31 cellular contexts compared by ENCODE assay signal in genomic region chr7:125491137-125491536, GRCh38.
"Had no signal": no experiment of that assay in that cellular context is flagged by ENCODE, and none has a peak within 500 bp of the region (broad histone marks: within the 10 kb centered on the region; RNA-seq: fewer than 3 reads in every experiment).

No MANE protein-coding gene starts in this region.

- H3K4me3 ChIP-seq: coronary artery, heart left ventricle, pancreas, prostate gland, sigmoid colon, stomach, thyroid gland, upper lobe of left lung, vagina had no signal

- H3K36me3 Mint-ChIP-seq: activated naive CD4-positive, alpha-beta T cell treated with anti-CD3 and anti-CD28 coated beads, Interleukin-2, amount 10 ng/mL, durations not matched to agents 7 days and 5 days; activated naive CD8-positive, alpha-beta T cell treated with anti-CD3 and anti-CD28 coated beads, Interleukin-2, amount 10 ng/mL, durations not matched to agents 7 days and 5 days; memory B cell; naive thymus-derived CD4-positive, alpha-beta T cell; stimulated activated naive B cell treated with anti-CD40 and anti-IgM and Interleukin-4, amounts not matched to agents 10 μg/mL and 1 μg/mL and 100 μg/mL, for 72 hours had no signal

- H3K36me3 ChIP-seq: brain microvascular endothelial cell, heart left ventricle, pancreas, prostate gland, sigmoid colon, stomach, thyroid gland, upper lobe of left lung, vagina had no signal

- H3K27ac Mint-ChIP-seq: activated naive CD4-positive, alpha-beta T cell treated with anti-CD3 and anti-CD28 coated beads, Interleukin-2, amount 10 ng/mL, durations not matched to agents 7 days and 5 days; activated naive CD8-positive, alpha-beta T cell treated with anti-CD3 and anti-CD28 coated beads, Interleukin-2, amount 10 ng/mL, durations not matched to agents 7 days and 5 days; effector memory CD8-positive, alpha-beta T cell; immature natural killer cell; memory B cell; naive thymus-derived CD4-positive, alpha-beta T cell; stimulated activated naive B cell treated with anti-CD40 and anti-IgM and Interleukin-4, amounts not matched to agents 10 μg/mL and 1 μg/mL and 100 μg/mL, for 72 hours had no signal

- H3K4me1 ChIP-seq: heart left ventricle, pancreas, prostate gland, sigmoid colon, stomach, thyroid gland, upper lobe of left lung, vagina had no signal

- H3K9me3 ChIP-seq: heart left ventricle, pancreas, prostate gland, sigmoid colon, stomach, thyroid gland, upper lobe of left lung, vagina had no signal

- H3K27me3 ChIP-seq: brain microvascular endothelial cell, heart left ventricle, pancreas, sigmoid colon, stomach, thyroid gland, upper lobe of left lung, vagina had no signal

- ATAC-seq: effector memory CD8-positive, alpha-beta T cell; esophagus mucosa; heart left ventricle; naive thymus-derived CD4-positive, alpha-beta T cell; pancreas; stimulated activated naive B cell treated with anti-CD40 and anti-IgM and Interleukin-4, amounts not matched to agents 10 μg/mL and 1 μg/mL and 100 μg/mL, for 72 hours had no signal

- H3K4me3 Mint-ChIP-seq: activated naive CD4-positive, alpha-beta T cell treated with anti-CD3 and anti-CD28 coated beads, Interleukin-2, amount 10 ng/mL, durations not matched to agents 7 days and 5 days; activated naive CD8-positive, alpha-beta T cell treated with anti-CD3 and anti-CD28 coated beads, Interleukin-2, amount 10 ng/mL, durations not matched to agents 7 days and 5 days; effector memory CD8-positive, alpha-beta T cell; immature natural killer cell; memory B cell; naive thymus-derived CD4-positive, alpha-beta T cell; stimulated activated naive B cell treated with anti-CD40 and anti-IgM and Interleukin-4, amounts not matched to agents 10 μg/mL and 1 μg/mL and 100 μg/mL, for 72 hours had no signal

- H3K4me1 Mint-ChIP-seq: activated naive CD4-positive, alpha-beta T cell treated with anti-CD3 and anti-CD28 coated beads, Interleukin-2, amount 10 ng/mL, durations not matched to agents 7 days and 5 days; activated naive CD8-positive, alpha-beta T cell treated with anti-CD3 and anti-CD28 coated beads, Interleukin-2, amount 10 ng/mL, durations not matched to agents 7 days and 5 days; stimulated activated naive B cell treated with anti-CD40 and anti-IgM and Interleukin-4, amounts not matched to agents 10 μg/mL and 1 μg/mL and 100 μg/mL, for 72 hours had no signal

- H3K9me3 Mint-ChIP-seq: activated naive CD8-positive, alpha-beta T cell treated with anti-CD3 and anti-CD28 coated beads, Interleukin-2, amount 10 ng/mL, durations not matched to agents 7 days and 5 days had no signal

- DNase-seq: activated CD4-positive, alpha-beta T cell treated with anti-CD3 and anti-CD28 coated beads for 4 hours; activated CD4-positive, alpha-beta T cell treated with anti-CD3 and anti-CD28 coated beads, Interleukin-2, amount 50 U/mL, for 48 hours; activated CD8-positive, alpha-beta memory T cell treated with anti-CD3 and anti-CD28 coated beads for 24 hours; activated effector memory CD4-positive, alpha-beta T cell treated with anti-CD3 and anti-CD28 coated beads, Interleukin-2, amount 50 U/mL, for 16 hours; activated naive CD4-positive, alpha-beta T cell treated with anti-CD3 and anti-CD28 coated beads, Interleukin-2, amount 10 ng/mL, durations not matched to agents 7 days and 5 days; activated naive CD8-positive, alpha-beta T cell treated with anti-CD3 and anti-CD28 coated beads, Interleukin-2, amount 10 ng/mL, durations not matched to agents 7 days and 5 days; brain microvascular endothelial cell; effector memory CD8-positive, alpha-beta T cell; foreskin fibroblast; heart left ventricle; hypothalamus; immature natural killer cell; kidney; midbrain; naive thymus-derived CD4-positive, alpha-beta T cell; pancreas; retina; sigmoid colon; small intestine; stimulated activated CD4-positive, alpha-beta T cell treated with anti-CD3 and anti-CD28 coated beads, Interleukin-4, amount 100 ng/mL, for 24 hours; stimulated activated CD8-positive, alpha-beta memory T cell treated with anti-CD3 and anti-CD28 coated beads, Interleukin-4, amount 100 ng/mL, for 48 hours; stimulated activated naive B cell treated with anti-CD40 and anti-IgM and Interleukin-4, amounts not matched to agents 10 μg/mL and 1 μg/mL and 100 μg/mL, for 72 hours; stomach; thyroid gland; upper lobe of left lung had no signal

- H3K27me3 Mint-ChIP-seq: activated naive CD4-positive, alpha-beta T cell treated with anti-CD3 and anti-CD28 coated beads, Interleukin-2, amount 10 ng/mL, durations not matched to agents 7 days and 5 days; activated naive CD8-positive, alpha-beta T cell treated with anti-CD3 and anti-CD28 coated beads, Interleukin-2, amount 10 ng/mL, durations not matched to agents 7 days and 5 days; effector memory CD8-positive, alpha-beta T cell; memory B cell; naive thymus-derived CD4-positive, alpha-beta T cell; stimulated activated naive B cell treated with anti-CD40 and anti-IgM and Interleukin-4, amounts not matched to agents 10 μg/mL and 1 μg/mL and 100 μg/mL, for 72 hours had no signal

- H3K27ac ChIP-seq: brain microvascular endothelial cell, coronary artery, heart left ventricle, pancreas, prostate gland, sigmoid colon, stomach, thyroid gland, upper lobe of left lung, vagina, VCaP had no signal
